ENCODE assay signal across 4 cellular contexts in genomic region chr9:34750320-34750719, GRCh38. TPM values are rescaled to one million over a fixed set of nuclear protein-coding genes. Genes with fewer than 3 reads are reported as not detected.
"Had no signal": no experiment of that assay in that cellular context is flagged by ENCODE, and none has a peak within 500 bp of the region (broad histone marks: within the 10 kb centered on the region; RNA-seq: fewer than 3 reads in every experiment).

No MANE protein-coding gene starts in this region.

RNA-seq across cellular contexts. Expression of gene CCL21, which starts 40.4 kb away (rescaled TPM):
- total RNA-seq: LHCN-M2, M059J, MCF 10A, NCI-H460 had no signal

RNA-seq across cellular contexts. Expression of gene CCL19, which starts 59.2 kb away (rescaled TPM):
- total RNA-seq: LHCN-M2, M059J, MCF 10A, NCI-H460 had no signal
